8 cellular contexts compared by ENCODE assay signal in genomic region chr7:64562621-64563275, GRCh38. TPM values are rescaled to one million over a fixed set of nuclear protein-coding genes. Genes with fewer than 3 reads are reported as not detected.
DNase-seq lines count a peak whose midpoint lies in the region; TF ChIP-seq lines count a peak whose summit lies in the region.

Gene ZNF680 (minus strand): TSS chr7:64563071. CDS start chr7:64562954, 117 bp downstream.

- H3K27ac ChIP-seq in GM23248 = peak within 1 kb of the TSS; percentile 89
- H3K27ac ChIP-seq in RWPE1 = peak within 1 kb of the TSS; percentile 94
- H3K27ac ChIP-seq in neural progenitor cell = no peak within 1 kb of the TSS

- peaks cover 47% of the 10 kb centered on the region for H3K9me3 Mint-ChIP-seq in neural progenitor cell

- no peak for TF ChIP-seq CTCF in RWPE1 (conservative IDR thresholded peaks at IDR 0.05; ENCODE audit: low read depth)
- no peak for TF ChIP-seq CTCF in fibroblast of villous mesenchyme (IDR thresholded peaks at IDR 0.05; ENCODE audit: insufficient read depth, low read depth, low read length)
- no peak for TF ChIP-seq CTCF in neural progenitor cell (IDR thresholded peaks at IDR 0.05)

- 1% methylated on average over 25 to 28 of the region's 33 CpGs for WGBS in GM23248 (ENCODE audit: low coverage in 1 of 2, low lambda C conversion rate in 2 of 2, missing lambda C conversion rate in 2 of 2), 2 experiments

- H3K27ac Mint-ChIP-seq in neural progenitor cell = peak within 1 kb of the TSS; percentile 99

- H3K36me3 ChIP-seq in GM23248 (ENCODE audit: low read depth) = no peaks in the 10 kb centered on the region
- peaks cover 3% of the 10 kb centered on the region for H3K36me3 ChIP-seq in neural progenitor cell

- H3K9ac ChIP-seq in GM23248 (peak within 1 kb of the TSS; percentile 91), neural progenitor cell (no peak within 1 kb of the TSS)

- POLR2A ChIA-PET in RWPE1 (lab: Yijun Ruan, JAX; ENCODE audit: low non-redundant PET) = no interaction called here

- no peaks in the 10 kb centered on the region for H3K9me3 ChIP-seq in GM23248 (ENCODE audit: low read depth)
- peaks cover 15% of the 10 kb centered on the region for H3K9me3 ChIP-seq in neural progenitor cell (ENCODE audit: low read depth)

- no peaks in the 10 kb centered on the region for H3K9me2 ChIP-seq in GM23248 (ENCODE audit: insufficient read depth)

- H2AFZ ChIP-seq in GM23248 (peak within 1 kb of the TSS; percentile 89), neural progenitor cell (replicated peaks) (no peak within 1 kb of the TSS)

- in situ Hi-C loops in GM23248 (cut with MboI) = no loop called here

- H3K4me2 ChIP-seq in GM23248 (ENCODE audit: unreplicated experiment) (peak within 1 kb of the TSS; percentile 79), neural progenitor cell (no peak within 1 kb of the TSS)

- H3F3A ChIP-seq in GM23248 (ENCODE audit: insufficient read depth) (no peaks in the 10 kb centered on the region), neural progenitor cell (ENCODE audit: low read depth) (no peaks in the 10 kb centered on the region)

- H3K79me2 ChIP-seq in GM23248 (ENCODE audit: insufficient read depth) (peaks cover 47% of the 10 kb centered on the region), neural progenitor cell (ENCODE audit: low read depth) (no peaks in the 10 kb centered on the region)

- H3K27me3 Mint-ChIP-seq in neural progenitor cell (ENCODE audit: insufficient read depth, low read depth) = peaks cover 4% of the 10 kb centered on the region

- H3K36me3 Mint-ChIP-seq in neural progenitor cell = peaks cover 20% of the 10 kb centered on the region

- H3K4me3 ChIP-seq in GM23248 (peak within 1 kb of the TSS; percentile 81), fibroblast of villous mesenchyme (ENCODE audit: low read depth, low read length) (peak within 1 kb of the TSS; percentile 88), neural progenitor cell (no peak within 1 kb of the TSS)

- H3K4me3 Mint-ChIP-seq in neural progenitor cell = peak within 1 kb of the TSS; percentile 97

- CTCF ChIA-PET in RWPE1 (lab: Yijun Ruan, JAX) = interaction anchor here (0.6 kb wide), 1 partner anchor 78 kb away, joined by 5 read pairs; no protein-coding TSS in a partner anchor

- H3K27me3 ChIP-seq in GM23248 (replicated peaks; ENCODE audit: insufficient read depth) (no peaks in the 10 kb centered on the region), neural progenitor cell (no peaks in the 10 kb centered on the region)

- H3K4me1 ChIP-seq in GM23248 (ENCODE audit: insufficient read depth) (peaks cover 24% of the 10 kb centered on the region), neural progenitor cell (no peaks in the 10 kb centered on the region)

- DNase-seq in EH (ENCODE audit: low read depth) (peak; percentile 96), GM23248 (peak; percentile 98), Kasumi-1 (lab: John Stamatoyannopoulos, UW) (peak; percentile 95 to 99), RWPE1 (ENCODE audit: low spot score) (peak; percentile 96), activated gamma-delta T cell (lab: John Stamatoyannopoulos, UW) (peak; percentile 64), fibroblast of villous mesenchyme (ENCODE audit: low read depth) (peak; percentile 95), neural progenitor cell (ENCODE audit: low spot score) (no peak), stromal cell of bone marrow (ENCODE audit: low read depth) (peak; percentile 93)

- no peaks in the 10 kb centered on the region for H4K20me1 ChIP-seq in GM23248 (ENCODE audit: insufficient read depth)
- H4K20me1 ChIP-seq in neural progenitor cell (ENCODE audit: low read depth) = no peaks in the 10 kb centered on the region

- no peaks in the 10 kb centered on the region for H3K4me1 Mint-ChIP-seq in neural progenitor cell

RNA-seq across cellular contexts. Expression of gene ZNF680, which starts in this region (rescaled TPM):
- total RNA-seq in GM23248 (2014; rRNA removed; shearing (Covaris generic)) = 6.6 and 8.7 TPM in 2 replicates
- polyA plus RNA-seq in GM23248 (2016; fragmentation: Nextera tagmentation; extraction: Ambion mirVana) = 3.6 and 5.0 TPM in 2 replicates
- total RNA-seq in fibroblast of villous mesenchyme = 5.8 and 13.8 TPM in 2 replicates
- not detected in 2 replicates for total RNA-seq in neural progenitor cell (ENCODE audit: low replicate concordance)
